Comparison of ENCODE assay signal across 20 cellular contexts in genomic region chr4:112058433-112058832, GRCh38.
A peak's percentile ranks its signal among the peaks of the same experiment; 100 is the strongest.
DNase-seq lines count a peak whose midpoint lies in the region; ATAC-seq, FAIRE-seq and TF ChIP-seq lines count a peak whose summit lies in the region.
"Had no signal": no experiment of that assay in that cellular context is flagged by ENCODE, and none has a peak within 500 bp of the region (broad histone marks: within the 10 kb centered on the region; RNA-seq: fewer than 3 reads in every experiment).

No MANE protein-coding gene starts in this region.

- ATAC-seq in Right ventricle myocardium superior (ENCODE audit: poor library complexity) (no peak), HG02610 (IDR thresholded peaks at IDR 0.05; ENCODE audit: unreplicated experiment) (no peak)
- ATAC-seq: effector memory CD8-positive, alpha-beta T cell; natural killer cell treated with Interleukin-12 subunit alpha and Interleukin-12 subunit beta and Interleukin-15 and Interleukin-18, amount 100 ng/mL, for 72 hours; stimulated activated naive CD8-positive, alpha-beta T cell treated with anti-CD3 and anti-CD28 coated beads, Interleukin-15, amount 100 ng/mL, for 72 hours had no signal

- intact Hi-C loops in Right ventricle myocardium superior (cut with DNase I) = no loop called here

- H3K4me3 ChIP-seq in epithelial cell of esophagus (ENCODE audit: low read length) = no peak overlapping the region

- TF ChIP-seq CTCF in epithelial cell of esophagus (IDR thresholded peaks at IDR 0.05; ENCODE audit: insufficient read depth, low read depth, low read length, missing control alignments) = no peak

- DNase-seq in GM04503 (ENCODE audit: low read depth) = peak; percentile 22
- DNase-seq in M059J (ENCODE audit: low read depth) = peak; percentile 22
- peak; percentile 50 for DNase-seq in epithelial cell of esophagus (ENCODE audit: low read depth)
- DNase-seq in pulmonary artery endothelial cell (ENCODE audit: low read depth, low spot score) = peak; percentile 29
- no peak for DNase-seq in Right ventricle myocardium superior
- no peak for DNase-seq in HTR-8/SVneo (ENCODE audit: insufficient read length, low spot score)
- DNase-seq in DMS79 (lab: John Stamatoyannopoulos, UW) = no peak
- DNase-seq: aorta; BE2C; Calu3; cerebellar nuclear complex; effector memory CD8-positive, alpha-beta T cell; Karpas-422; mesendoderm; NCI-H1105; NCI-H524; SHP77 treated with DMSO at 0.1 percent for 48 hours; stimulated activated naive CD8-positive, alpha-beta T cell treated with anti-CD3 and anti-CD28 coated beads, Interleukin-15, amount 100 ng/mL, for 72 hours had no signal

- no peak for FAIRE-seq in HTR-8/SVneo (lab: Jason Lieb, UNC)

Comparison
In these comparisons a context has a peak if more than half of its experiments do, and no peak if none do; other contexts are left out.
1. DNase-seq: peak in GM04503 (single experiment), M059J (single experiment), epithelial cell of esophagus (single experiment) and pulmonary artery endothelial cell (single experiment); none in Right ventricle myocardium superior (single experiment), HTR-8/SVneo (single experiment) and DMS79 (single experiment).